Comparison of ENCODE assay signal across 18 cellular contexts in the genomic region with DNA sequence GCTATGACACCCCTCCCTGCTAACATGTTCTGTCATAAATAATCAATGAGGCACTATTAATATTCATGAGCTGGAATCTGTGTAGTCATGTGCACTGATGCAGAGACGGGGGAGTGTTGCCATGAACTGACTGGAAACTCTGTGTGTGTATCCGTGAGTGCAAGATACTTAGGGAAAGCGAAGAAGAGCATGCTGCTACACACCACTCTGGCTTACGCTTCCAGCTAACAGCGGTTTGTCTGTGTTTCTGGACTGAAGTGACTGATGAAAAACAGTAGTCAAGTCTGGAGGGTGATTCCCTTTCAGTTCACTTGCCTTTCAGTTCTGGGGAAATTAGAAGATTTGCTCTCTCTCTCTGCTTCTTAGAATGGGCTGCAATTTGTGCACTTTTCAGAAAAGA.
DNase-seq lines count a peak whose midpoint lies in the region; ATAC-seq and TF ChIP-seq lines count a peak whose summit lies in the region.
"Had no signal": no experiment of that assay in that cellular context is flagged by ENCODE, and none has a peak within 500 bp of the region (broad histone marks: within the 10 kb centered on the region; RNA-seq: fewer than 3 reads in every experiment).

No MANE protein-coding gene starts in this region.

- intact Hi-C loops in adrenal gland (cut with DNase I): no loop called here

- no peaks in the 10 kb centered on the region for H3K4me1 ChIP-seq in BE2C
- H3K4me1 ChIP-seq in adrenal gland (replicated peaks in 1 of 2): no peaks in the 10 kb centered on the region
- H3K4me1 ChIP-seq: gastrocnemius medialis, transverse colon had no signal

- ATAC-seq in stimulated activated naive CD8-positive, alpha-beta T cell treated with anti-CD3 and anti-CD28 coated beads, Interleukin-15, Interleukin-2, amounts not matched to agents 100 U/mL and 50 U/mL, for 24 hours: peak; percentile 23
- no peak for ATAC-seq in stimulated activated naive CD8-positive, alpha-beta T cell treated with anti-CD3 and anti-CD28 coated beads, Interleukin-15, amount 100 ng/mL, for 72 hours
- ATAC-seq: gastrocnemius medialis had no signal

- TF ChIP-seq CTCF in BE2C (IDR thresholded peaks at IDR 0.05; ENCODE audit: low read depth, low read length): no peak
- no peak for TF ChIP-seq CTCF in adrenal gland (IDR thresholded peaks at IDR 0.05)

- H3K27ac ChIP-seq in adrenal gland: no peak overlapping the region
- H3K27ac ChIP-seq: cardiac muscle cell, gastrocnemius medialis, transverse colon had no signal

- TF ChIP-seq POLR2A in adrenal gland (IDR thresholded peaks at IDR 0.05): no peak

- no peaks in the 10 kb centered on the region for H3K27me3 ChIP-seq in BE2C
- no peaks in the 10 kb centered on the region for H3K27me3 ChIP-seq in adrenal gland
- H3K27me3 ChIP-seq: cardiac muscle cell, gastrocnemius medialis, transverse colon had no signal

- no peaks in the 10 kb centered on the region for H3K36me3 ChIP-seq in BE2C
- H3K36me3 ChIP-seq in adrenal gland (replicated peaks in 1 of 2): no peaks in the 10 kb centered on the region
- H3K36me3 ChIP-seq: cardiac muscle cell, gastrocnemius medialis, transverse colon had no signal

- no peaks in the 10 kb centered on the region for H3K4me1 Mint-ChIP-seq in stimulated activated naive CD8-positive, alpha-beta T cell treated with anti-CD3 and anti-CD28 coated beads, Interleukin-15, amount 100 ng/mL, for 72 hours
- H3K4me1 Mint-ChIP-seq: activated naive CD4-positive, alpha-beta T cell treated with anti-CD3 and anti-CD28 coated beads, Interleukin-2, amount 50 U/mL, for 24 hours had no signal

- DNase-seq in stimulated activated naive CD8-positive, alpha-beta T cell treated with anti-CD3 and anti-CD28 coated beads, Interleukin-15, Interleukin-2, amounts not matched to agents 100 U/mL and 50 U/mL, for 24 hours: no peak
- no peak for DNase-seq in stimulated activated naive CD8-positive, alpha-beta T cell treated with anti-CD3 and anti-CD28 coated beads, Interleukin-15, amount 100 ng/mL, for 72 hours
- DNase-seq in cerebellum (ENCODE audit: low spot score) (peak; percentile 1), medulla oblongata (ENCODE audit: extremely low spot score) (peak; percentile 55), BE2C (no peak), NCI-H524 treated with DMSO at 0.1 percent for 48 hours (lab: John Stamatoyannopoulos, UW) (no peak), adrenal gland (no peak)
- DNase-seq in activated CD4-positive, alpha-beta T cell treated with anti-CD3 and anti-CD28 coated beads for 4 hours: no peak
- DNase-seq: activated CD4-positive, alpha-beta T cell treated with anti-CD3 and anti-CD28 coated beads, Interleukin-2, amount 50 U/mL, for 1 hour; activated T-cell treated with anti-CD3 and anti-CD28 coated beads, Interleukin-2, amount 50 U/mL, for 1 hour; CD8-positive, alpha-beta memory T cell; gastrocnemius medialis; NCI-H1092; SK-N-SH; stimulated activated CD4-positive, alpha-beta T cell treated with anti-CD3 and anti-CD28 coated beads, Interleukin-4, amount 100 ng/mL, for 24 hours; transverse colon had no signal

- H3K9me3 ChIP-seq in BE2C (no peaks in the 10 kb centered on the region), adrenal gland (replicated peaks in 1 of 3) (no peaks in the 10 kb centered on the region)
- H3K9me3 ChIP-seq: gastrocnemius medialis, SK-N-SH, transverse colon had no signal

- H3K4me3 ChIP-seq in BE2C (ENCODE audit: low read depth, low read length) (no peak overlapping the region), adrenal gland (no peak overlapping the region)
- H3K4me3 ChIP-seq: cardiac muscle cell, gastrocnemius medialis, transverse colon had no signal

- H3K4me3 Mint-ChIP-seq in stimulated activated naive CD8-positive, alpha-beta T cell treated with anti-CD3 and anti-CD28 coated beads, Interleukin-15, amount 100 ng/mL, for 72 hours: no peak overlapping the region
- H3K4me3 Mint-ChIP-seq: activated naive CD4-positive, alpha-beta T cell treated with anti-CD3 and anti-CD28 coated beads, Interleukin-2, amount 50 U/mL, for 24 hours; CD8-positive, alpha-beta memory T cell had no signal

- H3K27ac Mint-ChIP-seq in stimulated activated naive CD8-positive, alpha-beta T cell treated with anti-CD3 and anti-CD28 coated beads, Interleukin-15, amount 100 ng/mL, for 72 hours: no peak overlapping the region
- H3K27ac Mint-ChIP-seq: activated naive CD4-positive, alpha-beta T cell treated with anti-CD3 and anti-CD28 coated beads, Interleukin-2, amount 50 U/mL, for 24 hours; CD8-positive, alpha-beta memory T cell had no signal

- no peaks in the 10 kb centered on the region for H3K9me3 Mint-ChIP-seq in stimulated activated naive CD8-positive, alpha-beta T cell treated with anti-CD3 and anti-CD28 coated beads, Interleukin-15, amount 100 ng/mL, for 72 hours
- H3K9me3 Mint-ChIP-seq: activated naive CD4-positive, alpha-beta T cell treated with anti-CD3 and anti-CD28 coated beads, Interleukin-2, amount 50 U/mL, for 24 hours; CD8-positive, alpha-beta memory T cell had no signal

- H3K27me3 Mint-ChIP-seq in stimulated activated naive CD8-positive, alpha-beta T cell treated with anti-CD3 and anti-CD28 coated beads, Interleukin-15, amount 100 ng/mL, for 72 hours: peaks cover 6% of the 10 kb centered on the region
- H3K27me3 Mint-ChIP-seq: CD8-positive, alpha-beta memory T cell had no signal

- WGBS in adrenal gland, 4 donors: 71 to 83% (median 78%) methylated on average over 5 of the region's 5 CpGs

Comparison
In these comparisons a context has a peak if more than half of its experiments do, and no peak if none do; other contexts are left out.
1. DNase-seq: peak in cerebellum (single experiment) and medulla oblongata (single experiment); none in stimulated activated naive CD8-positive, alpha-beta T cell treated with anti-CD3 and anti-CD28 coated beads, Interleukin-15, Interleukin-2, amounts not matched to agents 100 U/mL and 50 U/mL, for 24 hours (single experiment), stimulated activated naive CD8-positive, alpha-beta T cell treated with anti-CD3 and anti-CD28 coated beads, Interleukin-15, amount 100 ng/mL, for 72 hours (0 of 2), activated CD4-positive, alpha-beta T cell treated with anti-CD3 and anti-CD28 coated beads for 4 hours (0 of 2), BE2C (single experiment), NCI-H524 treated with DMSO at 0.1 percent for 48 hours (single experiment) and adrenal gland (0 of 7).